Comparison of ENCODE assay signal across 8 cellular contexts in genomic region chr1:202926578-202927491, GRCh38. TPM values are rescaled to one million over a fixed set of nuclear protein-coding genes. Genes with fewer than 3 reads are reported as not detected.
DNase-seq lines count a peak whose midpoint lies in the region; ATAC-seq and TF ChIP-seq lines count a peak whose summit lies in the region.

KLHL12 (minus strand) TSS chr1:202927234; CDS start chr1:202925162, 2,072 bp downstream.

- peaks cover 25% of the 10 kb centered on the region for H3K4me1 Mint-ChIP-seq in CD14-positive monocyte

- intact Hi-C loops in CD14-positive monocyte (cut with micrococcal nuclease), result loop anchor here (1.0 to 5.0 kb wide), 5 partner anchors 30 to 80 kb away; partner anchors contain the start of genes CYB5R1 (in 1 of the 2), RABIF (in 1 of the 2) and TMEM183A (in 1 of the 2)

- TF ChIP-seq CTCF in CD14-positive monocyte (IDR thresholded peaks at IDR 0.05), result peak; percentile 62

- H3K9me3 Mint-ChIP-seq in CD14-positive monocyte, result no peaks in the 10 kb centered on the region

- peaks cover 12 to 13% of the 10 kb centered on the region in 2 donors for H3K36me3 Mint-ChIP-seq in CD14-positive monocyte

- ATAC-seq in GM19372 (IDR thresholded peaks at IDR 0.05; ENCODE audit: low read depth, unreplicated experiment) (peak; percentile 91), HG03558 (IDR thresholded peaks at IDR 0.05; ENCODE audit: extremely low read depth, unreplicated experiment) (peak; percentile 59), left lobe of liver (peak; percentile 97)

- DNase-seq in CD14-positive monocyte (ENCODE audit: low spot score) (peak; percentile 96), NCI-H748 (lab: John Stamatoyannopoulos, UW; ENCODE audit: unreplicated experiment) (peak; percentile 95), dedifferentiated amniotic fluid mesenchymal stem cell (ENCODE audit: extremely low spot score) (peak; percentile 93), left lobe of liver (ENCODE audit: low spot score) (peak; percentile 98)
- DNase-seq in activated CD4-positive, alpha-beta T cell treated with anti-CD3 and anti-CD28 coated beads, Interleukin-2, amount 50 U/mL, for 1 hour, result peak; percentile 93
- DNase-seq in stimulated activated CD4-positive, alpha-beta T cell treated with anti-CD3 and anti-CD28 coated beads, Interleukin-2, amount 100 ng/mL, for 4 hours (ENCODE audit: low read depth), result peak; percentile 93

- H3K27me3 Mint-ChIP-seq in CD14-positive monocyte (ENCODE audit: low read depth in 3 of 3), result peaks cover 3 to 6% (median 5%) of the 10 kb centered on the region in 3 donors

- H3K27ac Mint-ChIP-seq in CD14-positive monocyte, result peak within 1 kb of the TSS; percentile 91 to 97 (median 94)

- peak within 1 kb of the TSS; percentile 91 to 93 for H3K4me3 Mint-ChIP-seq in CD14-positive monocyte

RNA-seq across cellular contexts. Expression of gene KLHL12, which starts in this region (rescaled TPM):
- polyA plus RNA-seq in CD14-positive monocyte, result 10 to 100 TPM; 21.9 to 36.7 TPM
- 12.3 TPM for total RNA-seq in left lobe of liver

Comparison
In these comparisons a context has a peak if more than half of its experiments do, and no peak if none do; other contexts are left out.
1. Peak in every context shown above with its lines: DNase-seq and ATAC-seq.